In genomic region chr12:112382866-112383265, GRCh38 we compare ENCODE assay signal across 1 cellular context.
TF ChIP-seq lines count a peak whose summit lies in the region.

No MANE protein-coding gene starts in this region.

TF ChIP-seq in endothelial cell of umbilical vein, 7 proteins besides CTCF, POLR2A, EP300 and RAD21 (continued from another document):
- no peak for TF ChIP-seq FOS (IDR thresholded peaks at IDR 0.05; ENCODE audit: borderline replicate concordance, insufficient read depth, low read length)
- no peak for TF ChIP-seq MAX (IDR thresholded peaks at IDR 0.05; ENCODE audit: insufficient read depth, insufficient read length)
- no peak for TF ChIP-seq MYC (IDR thresholded peaks at IDR 0.05; ENCODE audit: low read depth, low read length)
- TF ChIP-seq POLR2AphosphoS5 (IDR thresholded peaks at IDR 0.05; ENCODE audit: insufficient read depth, low read depth, low read length) = no peak
